In genomic region chr3:113825090-113825489, GRCh38 we compare ENCODE assay signal across 8 cellular contexts. TPM values are rescaled to one million over a fixed set of nuclear protein-coding genes. Genes with fewer than 3 reads are reported as not detected.
DNase-seq lines count a peak whose midpoint lies in the region; ATAC-seq and TF ChIP-seq lines count a peak whose summit lies in the region.

No MANE protein-coding gene starts in this region.

- CTCF ChIA-PET in T-cell (lab: Charles Lee), result interaction anchor here (0.5 to 1.2 kb wide), 4 partner anchors 8 to 88 kb away, joined by 3 to 4 read pairs (median 3); partner anchors contain the start of gene GRAMD1C (in 1 of the 2)

- no peak for TF ChIP-seq CTCF in lower leg skin (IDR thresholded peaks at IDR 0.05)
- TF ChIP-seq CTCF in sigmoid colon (IDR thresholded peaks at IDR 0.05), result no peak

- H3K4me1 ChIP-seq in sigmoid colon, result no peaks in the 10 kb centered on the region

- peaks cover 0 to 10% (median 4%) of the 10 kb centered on the region in 3 donors for H3K4me1 Mint-ChIP-seq in T-cell

- no peak overlapping the region for H3K4me3 Mint-ChIP-seq in T-cell

- no peaks in the 10 kb centered on the region for H3K36me3 ChIP-seq in sigmoid colon

- no peaks in the 10 kb centered on the region for H3K36me3 Mint-ChIP-seq in T-cell

- DNase-seq in EH (ENCODE audit: low read depth), result peak; percentile 14
- DNase-seq in lower leg skin (ENCODE audit: low spot score in 2 of 2), result no peak
- DNase-seq in anterior cingulate cortex (lab: John Stamatoyannopoulos, UW), result no peak
- DNase-seq in sigmoid colon, result no peak
- DNase-seq in T-cell, result no peak

- POLR2A ChIA-PET in T-cell (lab: Charles Lee), result no interaction called here

- no peak overlapping the region for H3K4me3 ChIP-seq in lower leg skin (ENCODE audit: low read depth, poor library complexity, severe bottlenecking)
- H3K4me3 ChIP-seq in sigmoid colon, result no peak overlapping the region

- WGBS in lower leg skin, 2 donors, result 80 to 81% methylated on average over 2 of the region's 2 CpGs
- WGBS in sigmoid colon, 2 donors, result 77 to 79% methylated on average over 2 of the region's 2 CpGs

- H3K27ac Mint-ChIP-seq in T-cell, result no peak overlapping the region

- TF ChIP-seq POLR2A in lower leg skin (IDR thresholded peaks at IDR 0.05) (no peak), sigmoid colon (IDR thresholded peaks at IDR 0.05) (no peak)

- H3K9me3 Mint-ChIP-seq in T-cell, result no peaks in the 10 kb centered on the region

- no peaks in the 10 kb centered on the region for H3K27me3 ChIP-seq in sigmoid colon

- no peak overlapping the region for H3K27ac ChIP-seq in sigmoid colon

- no peak for TF ChIP-seq EP300 in sigmoid colon (IDR thresholded peaks at IDR 0.05)

- H3K27me3 Mint-ChIP-seq in T-cell, result peaks cover 0 to 1% of the 10 kb centered on the region in 2 donors

- intact Hi-C loops in lower leg skin (cut with DNase I; ENCODE audit: low total_unique reads), result no loop called here
- intact Hi-C loops in sigmoid colon (cut with DNase I), result no loop called here

- no peaks in the 10 kb centered on the region for H3K9me3 ChIP-seq in sigmoid colon

- ATAC-seq in GM21381 (IDR thresholded peaks at IDR 0.05; ENCODE audit: unreplicated experiment) (peak; percentile 58), HG03520 (IDR thresholded peaks at IDR 0.05; ENCODE audit: unreplicated experiment) (peak; percentile 61), esophagus mucosa (peak; percentile 39), T-cell (replicated peaks in 1 of 4) (no peak)

RNA-seq across cellular contexts. Expression of gene GRAMD1C, which starts 13.5 kb away (rescaled TPM):
- total RNA-seq in esophagus mucosa, result 5.0 TPM
- 10 to 100 TPM; 23.0 to 38.2 (median 33.2) TPM for total RNA-seq in lower leg skin
- 1 to 10 TPM in 2 of 4 donors, under 1 TPM in 2; 0.27 to 3.6 (median 0.95) TPM for total RNA-seq in sigmoid colon
- polyA plus RNA-seq in sigmoid colon, result 10 to 100 TPM in 1 of 3 donors, 1 to 10 TPM in 2; 4.9 to 12.3 (median 5.4) TPM
- 1 to 10 TPM in 4 of 5 donors, under 1 TPM in 1; 0.43 to 2.7 (median 1.4) TPM for total RNA-seq in T-cell

Comparison
In these comparisons a context has a peak if more than half of its experiments do, and no peak if none do; other contexts are left out.
1. ATAC-seq: peak in GM21381 (single experiment), HG03520 (single experiment) and esophagus mucosa (single experiment); none in T-cell (0 of 4).